In the genomic region with DNA sequence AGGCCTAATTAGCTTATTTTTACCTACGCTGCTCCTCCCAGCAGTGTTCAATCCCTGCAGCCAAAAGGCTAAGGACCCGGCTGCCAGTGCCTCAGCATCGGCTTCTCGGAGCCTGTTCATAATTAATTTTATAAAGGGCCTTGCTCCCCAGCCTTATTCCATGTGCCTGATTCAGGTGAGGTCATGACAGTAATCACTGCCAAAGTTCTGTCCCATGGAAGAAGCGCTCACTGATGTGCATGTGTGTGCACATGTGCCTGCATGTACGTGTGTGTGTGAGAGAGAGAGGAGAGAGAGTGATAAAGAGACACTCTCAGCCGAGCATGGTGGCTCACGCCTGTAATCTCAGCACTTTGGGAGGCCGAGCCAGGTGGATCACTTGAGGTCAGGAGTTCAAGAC, we compare ENCODE assay signal across 17 cellular contexts.
"Had no signal": no experiment of that assay in that cellular context is flagged by ENCODE, and none has a peak within 500 bp of the region (broad histone marks: within the 10 kb centered on the region; RNA-seq: fewer than 3 reads in every experiment).

No MANE protein-coding gene starts in this region.

- H3K36me3 ChIP-seq: WERI-Rb-1 had no signal

- DNase-seq: activated CD4-positive, alpha-beta T cell treated with anti-CD3 and anti-CD28 coated beads for 4 hours; activated CD8-positive, alpha-beta memory T cell treated with anti-CD3 and anti-CD28 coated beads, Interleukin-2, amount 50 U/mL, for 4 hours; activated CD8-positive, alpha-beta T cell treated with anti-CD3 and anti-CD28 coated beads for 36 hours; activated gamma-delta T cell; activated T-cell treated with anti-CD3 and anti-CD28 coated beads, Interleukin-2, amount 50 U/mL, for 72 hours; amniotic stem cell; body of pancreas; cortex of kidney; effector CD4-positive, alpha-beta T cell; hippocampal formation; kidney; psoas muscle; WERI-Rb-1 had no signal

- FAIRE-seq: endothelial cell of umbilical vein, kidney, urothelium cell line had no signal

- ATAC-seq: activated CD8-positive, alpha-beta T cell treated with anti-CD3 and anti-CD28 coated beads for 36 hours; activated naive CD4-positive, alpha-beta T cell treated with anti-CD3 and anti-CD28 coated beads, Interleukin-2, amount 50 U/mL, for 72 hours; activated T-cell treated with anti-CD3 and anti-CD28 coated beads, Interleukin-2, amount 50 U/mL, for 72 hours; body of pancreas; psoas muscle had no signal

- H3K27me3 ChIP-seq: body of pancreas, testis had no signal

- H3K9me3 ChIP-seq: body of pancreas, psoas muscle, testis had no signal

- H3K4me1 ChIP-seq: body of pancreas, psoas muscle, testis had no signal

- H3K4me3 ChIP-seq: body of pancreas, psoas muscle, testis had no signal

- H3K27ac ChIP-seq: body of pancreas, psoas muscle, testis, WERI-Rb-1 had no signal
